8 cellular contexts compared by ENCODE assay signal in the genomic region with DNA sequence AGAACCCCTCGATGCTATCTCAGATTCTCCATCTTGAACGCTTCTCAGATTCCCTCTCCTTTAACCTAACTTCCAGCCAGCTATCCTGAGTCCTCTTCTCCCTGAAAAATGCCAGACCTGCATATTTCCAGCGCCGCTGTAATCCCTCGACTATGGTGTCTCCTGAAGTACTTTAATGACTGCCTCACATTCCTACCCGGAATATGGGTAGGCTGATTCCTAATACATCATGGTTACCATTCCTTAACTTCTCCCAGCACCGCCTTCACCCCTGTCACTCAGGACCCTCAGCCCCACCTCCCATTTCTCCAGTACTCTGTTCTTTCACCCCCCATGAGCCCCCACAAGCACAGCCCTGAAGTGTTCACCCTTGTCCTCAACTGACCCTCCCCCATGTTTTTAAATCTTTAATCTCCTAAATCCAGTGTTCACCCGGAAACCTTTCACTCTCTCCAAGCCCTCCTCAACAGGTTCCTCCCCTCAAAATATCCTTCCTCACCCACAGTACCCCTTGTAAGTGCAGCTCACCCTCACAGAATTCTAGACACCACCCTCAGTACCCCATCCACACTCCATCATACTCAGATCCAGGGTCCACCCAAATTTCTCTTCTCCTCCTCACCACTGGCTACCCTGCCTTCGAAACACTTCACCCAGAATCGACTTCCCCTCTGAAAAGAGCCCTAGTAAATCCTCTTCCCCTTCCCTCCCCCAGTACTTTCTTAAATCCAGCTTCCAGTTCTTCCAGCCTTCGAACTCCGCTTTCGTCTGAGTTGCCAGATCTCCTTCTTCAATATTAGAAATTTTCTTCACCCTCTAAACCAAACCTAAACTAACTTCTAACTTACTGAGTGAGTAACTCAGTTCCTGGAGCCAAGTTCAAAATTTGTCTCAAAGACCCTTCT.
DNase-seq lines count a peak whose midpoint lies in the region.

No MANE protein-coding gene starts in this region.

- H3K9ac ChIP-seq in HUES6 (ENCODE audit: low read length), result peak overlapping the region; percentile 77
- peak overlapping the region; percentile 92 to 96 for H3K9ac ChIP-seq in stomach smooth muscle (ENCODE audit: low read length in 2 of 2)

- peak overlapping the region; percentile 72; the same call in 1 of the 2 replicates for H3K27ac ChIP-seq in HUES6 (ENCODE audit: low read depth, low read length)
- H3K27ac ChIP-seq in stomach smooth muscle (ENCODE audit: low read length), result peak overlapping the region; percentile 99

- H3K4me1 ChIP-seq in HUES6 (ENCODE audit: control insufficient read depth, insufficient read depth, low read length) (peaks cover 15% of the 10 kb centered on the region), stomach smooth muscle (ENCODE audit: control insufficient read depth, insufficient read depth, low read length) (peaks cover 30% of the 10 kb centered on the region)

- DNase-seq in AG20443 (ENCODE audit: low spot score), result peak; percentile 51
- DNase-seq in amniotic epithelial cell (ENCODE audit: low read depth), result peak; percentile 49
- DNase-seq in iPS-NIHi7 (ENCODE audit: extremely low spot score), result peak; percentile 31
- DNase-seq in stimulated activated CD4-positive, alpha-beta T cell treated with anti-CD3 and anti-CD28 coated beads, Interleukin-4, amount 100 ng/mL, for 24 hours, result no peak
- no peak for DNase-seq in NCI-H1436 (lab: John Stamatoyannopoulos, UW)
- DNase-seq in NCI-H345 treated with DMSO at 0.1 percent for 48 hours (lab: John Stamatoyannopoulos, UW; ENCODE audit: unreplicated experiment), result no peak

- H3K36me3 ChIP-seq in HUES6 (ENCODE audit: control insufficient read depth, insufficient read depth, low read length) (peaks cover 23% of the 10 kb centered on the region), stomach smooth muscle (ENCODE audit: control insufficient read depth in 2 of 2, insufficient read depth in 2 of 2, low read length in 2 of 2) (peaks cover 9 to 12% of the 10 kb centered on the region in 2 donors)

- H3K9me3 ChIP-seq in HUES6 (ENCODE audit: control insufficient read depth, insufficient read depth, low read depth, low read length) (no peaks in the 10 kb centered on the region; the same call in 1 of the 2 replicates), stomach smooth muscle (ENCODE audit: control insufficient read depth in 2 of 2, low read length in 2 of 2) (no peaks in the 10 kb centered on the region)

- H3K27me3 ChIP-seq in HUES6 (ENCODE audit: control insufficient read depth, insufficient read depth, low read length), result peaks cover 7% of the 10 kb centered on the region
- H3K27me3 ChIP-seq in stomach smooth muscle (ENCODE audit: control insufficient read depth in 1 of 2, insufficient read depth in 2 of 2, low read length in 2 of 2), result no peaks in the 10 kb centered on the region

- H3K4me3 ChIP-seq in HUES6 (ENCODE audit: low read depth, low read length) (peak overlapping the region; percentile 93), stomach smooth muscle (ENCODE audit: low read length in 2 of 2) (peak overlapping the region; percentile 89 to 92)

Comparison
In these comparisons a context has a peak if more than half of its experiments do, and no peak if none do; other contexts are left out.
1. DNase-seq: peak in AG20443 (single experiment), amniotic epithelial cell (single experiment) and iPS-NIHi7 (single experiment); none in stimulated activated CD4-positive, alpha-beta T cell treated with anti-CD3 and anti-CD28 coated beads, Interleukin-4, amount 100 ng/mL, for 24 hours (single experiment), NCI-H1436 (single experiment) and NCI-H345 treated with DMSO at 0.1 percent for 48 hours (single experiment).